In genomic region chr12:2374092-2374740, GRCh38 we compare ENCODE assay signal across 25 cellular contexts.
A peak's percentile ranks its signal among the peaks of the same experiment; 100 is the strongest.
DNase-seq lines count a peak whose midpoint lies in the region; ATAC-seq, FAIRE-seq and TF ChIP-seq lines count a peak whose summit lies in the region.
"Had no signal": no experiment of that assay in that cellular context is flagged by ENCODE, and none has a peak within 500 bp of the region (broad histone marks: within the 10 kb centered on the region; RNA-seq: fewer than 3 reads in every experiment).

No MANE protein-coding gene starts in this region.

- POLR2A ChIA-PET in IMR-90 (lab: Charles Lee; ENCODE audit: unreplicated experiment): no interaction called here
- POLR2A ChIA-PET in H1 (lab: Charles Lee; ENCODE audit: partially characterized antibody): no interaction called here
- POLR2A ChIA-PET in PC-9 (lab: Charles Lee; ENCODE audit: unreplicated experiment): no interaction called here

- TF ChIP-seq POLR2A in IMR-90 (IDR thresholded peaks at IDR 0.05; ENCODE audit: low read depth, low read length) (no peak), H1 (IDR thresholded peaks at IDR 0.05; ENCODE audit: control extremely low read depth in 1 of 2, low read depth in 2 of 2, low read length in 2 of 2) (no peak)

- dilution Hi-C loops in IMR-90 (cut with HindIII; ENCODE audit: low sequenced_read_pairs, unreplicated experiment): no loop called here

- H2AK5ac ChIP-seq in IMR-90 (ENCODE audit: low read depth, low read length) (no peak overlapping the region), H1 (ENCODE audit: low read depth, low read length) (no peak overlapping the region)

- H2BK5ac ChIP-seq in IMR-90 (ENCODE audit: low read depth, low read length, poor library complexity, severe bottlenecking) (no peak overlapping the region), H1 (ENCODE audit: low read depth, low read length) (no peak overlapping the region)

- no peak overlapping the region for H2BK120ac ChIP-seq in IMR-90 (ENCODE audit: low read depth, low read length)
- H2BK120ac ChIP-seq in H1 (replicated peaks; ENCODE audit: low read depth, low read length): no peak overlapping the region

- in situ Hi-C loops in IMR-90 (cut with MboI; ENCODE audit: low sequenced_read_pairs): no loop called here

- no peaks in the 10 kb centered on the region for H3F3A ChIP-seq in PC-9 (ENCODE audit: insufficient read depth, low read depth)

- H3K18ac ChIP-seq in IMR-90 (ENCODE audit: low read depth, low read length) (no peak overlapping the region), H1 (ENCODE audit: extremely low read depth, low read length) (no peak overlapping the region)

- H3K27me3 ChIP-seq in IMR-90 (ENCODE audit: control insufficient read depth, insufficient read depth, low read length) (no peaks in the 10 kb centered on the region), H1 (replicated peaks in 1 of 4; ENCODE audit: control insufficient read depth in 3 of 4, extremely low read depth in 1 of 4, insufficient read depth in 3 of 4, low read length in 3 of 4) (no peaks in the 10 kb centered on the region), rectal smooth muscle tissue (ENCODE audit: control insufficient read depth, insufficient read depth, low read length) (no peaks in the 10 kb centered on the region), PC-9 (ENCODE audit: insufficient read depth, low read depth) (peaks cover 85% of the 10 kb centered on the region)
- H3K27me3 ChIP-seq: adrenal gland, BLaER1 had no signal

- no peaks in the 10 kb centered on the region for H4K20me1 ChIP-seq in IMR-90 (ENCODE audit: insufficient read depth, low read length)
- H4K20me1 ChIP-seq in H1 (replicated peaks in 1 of 2; ENCODE audit: control insufficient read depth in 1 of 2, insufficient read depth in 2 of 2, low read length in 2 of 2): no peaks in the 10 kb centered on the region
- H4K20me1 ChIP-seq in PC-9 (ENCODE audit: insufficient read depth): no peaks in the 10 kb centered on the region
- H4K20me1 ChIP-seq: BLaER1 had no signal

- no peaks in the 10 kb centered on the region for H3K79me1 ChIP-seq in IMR-90 (ENCODE audit: low read depth in 1 of 2, low read length in 2 of 2)
- H3K79me1 ChIP-seq in H1 (ENCODE audit: low read depth, low read length): no peaks in the 10 kb centered on the region

- H3K4ac ChIP-seq in IMR-90 (ENCODE audit: low read depth, low read length) (no peak overlapping the region), H1 (replicated peaks; ENCODE audit: insufficient read length, low read depth, low read length) (no peak overlapping the region)

- H2BK15ac ChIP-seq in IMR-90 (ENCODE audit: low read depth, low read length) (no peak overlapping the region), H1 (ENCODE audit: low read length) (no peak overlapping the region)

- TF ChIP-seq CTCF in AG10803 (conservative IDR thresholded peaks at IDR 0.05; ENCODE audit: low read length) (no peak), IMR-90 (conservative IDR thresholded peaks at IDR 0.05; ENCODE audit: low read depth, low read length) (no peak), H1 (IDR thresholded peaks at IDR 0.05; ENCODE audit: control extremely low read depth in 1 of 3, insufficient read depth in 1 of 3, low read depth in 1 of 3, low read length in 3 of 3) (no peak), kidney (IDR thresholded peaks at IDR 0.05; ENCODE audit: borderline replicate concordance, extremely low read depth, insufficient read depth) (no peak), PC-9 (conservative IDR thresholded peaks at IDR 0.05) (no peak)

- H3K9me3 ChIP-seq in IMR-90 (ENCODE audit: control insufficient read depth, insufficient read depth, low read length) (no peaks in the 10 kb centered on the region), H1 (ENCODE audit: insufficient read depth in 2 of 2, low read depth in 1 of 2, low read length in 1 of 2) (no peaks in the 10 kb centered on the region), kidney (ENCODE audit: control insufficient read depth in 1 of 2, low read length in 2 of 2) (no peaks in the 10 kb centered on the region), PC-9 (ENCODE audit: insufficient read depth, low read depth) (no peaks in the 10 kb centered on the region)
- H3K9me3 ChIP-seq: adrenal gland, BLaER1, lower lobe of right lung had no signal

- no peaks in the 10 kb centered on the region for H3K9me2 ChIP-seq in PC-9 (ENCODE audit: insufficient read depth)

- H3K79me2 ChIP-seq in H1 (ENCODE audit: control insufficient read depth in 1 of 2, insufficient read depth in 2 of 2, low read length in 2 of 2) (no peaks in the 10 kb centered on the region), PC-9 (ENCODE audit: low read depth) (no peaks in the 10 kb centered on the region)

- no peak overlapping the region for H3K14ac ChIP-seq in IMR-90 (replicated peaks; ENCODE audit: low read depth, low read length)
- H3K14ac ChIP-seq in H1 (ENCODE audit: insufficient read length): no peak overlapping the region

- no peak overlapping the region for H3K56ac ChIP-seq in IMR-90 (ENCODE audit: extremely low read depth, insufficient read depth, low read length)
- H3K56ac ChIP-seq in H1 (replicated peaks; ENCODE audit: insufficient read length, low read depth, low read length): no peak overlapping the region

- peaks cover 3% of the 10 kb centered on the region for H3K4me1 ChIP-seq in IMR-90 (ENCODE audit: control insufficient read depth, insufficient read depth, low read length)
- peaks cover 4 to 10% (median 6%) of the 10 kb centered on the region in 4 experiments; a peak in 6 of 7 replicates for H3K4me1 ChIP-seq in H1 (replicated peaks in 1 of 4; ENCODE audit: control insufficient read depth in 3 of 4, insufficient read depth in 4 of 4, low read length in 3 of 4)
- H3K4me1 ChIP-seq in rectal smooth muscle tissue (ENCODE audit: control insufficient read depth, insufficient read depth, low read length): peaks cover 47% of the 10 kb centered on the region
- H3K4me1 ChIP-seq in kidney (ENCODE audit: control insufficient read depth in 1 of 2, insufficient read depth in 1 of 2, low read depth in 1 of 2, low read length in 2 of 2): peaks cover 0 to 2% of the 10 kb centered on the region in 2 donors
- no peaks in the 10 kb centered on the region for H3K4me1 ChIP-seq in PC-9 (replicated peaks; ENCODE audit: insufficient read depth)
- H3K4me1 ChIP-seq: adrenal gland, lower lobe of right lung had no signal

- H3K4me3 ChIP-seq in AG10803 (ENCODE audit: low read length): no peak overlapping the region
- no peak overlapping the region for H3K4me3 ChIP-seq in IMR-90 (ENCODE audit: insufficient read depth, low read depth, low read length)
- H3K4me3 ChIP-seq in H1 (ENCODE audit: extremely low read depth in 1 of 4, insufficient read depth in 2 of 4, low read depth in 3 of 4, low read length in 4 of 4): no peak overlapping the region
- no peak overlapping the region for H3K4me3 ChIP-seq in rectal smooth muscle tissue (ENCODE audit: low read length)
- H3K4me3 ChIP-seq in kidney (ENCODE audit: low read length in 2 of 2): no peak overlapping the region
- H3K4me3 ChIP-seq in PC-9: no peak overlapping the region
- H3K4me3 ChIP-seq: adrenal gland, BLaER1, lower lobe of right lung, SK-N-MC had no signal

- H3K9ac ChIP-seq in IMR-90 (ENCODE audit: low read depth, low read length) (no peak overlapping the region), H1 (replicated peaks in 1 of 4; ENCODE audit: extremely low read depth in 1 of 4, low read depth in 3 of 4, low read length in 3 of 4) (no peak overlapping the region), rectal smooth muscle tissue (ENCODE audit: low read length) (no peak overlapping the region), kidney (ENCODE audit: low read length in 2 of 2) (no peak overlapping the region)
- H3K9ac ChIP-seq: BLaER1 had no signal

- no peak for TF ChIP-seq EP300 in H1 (IDR thresholded peaks at IDR 0.05; ENCODE audit: borderline replicate concordance in 1 of 2, low read depth in 2 of 2, low read length in 2 of 2)

- H3K36me3 ChIP-seq in IMR-90 (ENCODE audit: control insufficient read depth, insufficient read depth, low read length): peaks cover 1% of the 10 kb centered on the region; the same call in 1 of the 2 replicates
- no peaks in the 10 kb centered on the region for H3K36me3 ChIP-seq in H1 (ENCODE audit: control insufficient read depth in 2 of 4, insufficient read depth in 4 of 4, low read length in 3 of 4)
- H3K36me3 ChIP-seq in rectal smooth muscle tissue (ENCODE audit: control insufficient read depth, insufficient read depth, low read length): no peaks in the 10 kb centered on the region
- H3K36me3 ChIP-seq in kidney (ENCODE audit: control insufficient read depth in 1 of 2, insufficient read depth in 2 of 2, low read length in 2 of 2): no peaks in the 10 kb centered on the region
- H3K36me3 ChIP-seq in PC-9 (ENCODE audit: low read depth): no peaks in the 10 kb centered on the region
- H3K36me3 ChIP-seq: adrenal gland, BLaER1, lower lobe of right lung had no signal

- CTCF ChIA-PET in IMR-90 (lab: Yijun Ruan, JAX): interaction anchor here (1.5 kb wide), 1 partner anchor 14 kb away, joined by 8 read pairs; no protein-coding TSS in a partner anchor
- CTCF ChIA-PET in H1 (lab: Charles Lee; ENCODE audit: partially characterized antibody): interaction anchor here (0.9 to 4.1 kb wide), 5 partner anchors 8 to 30 kb away, joined by 3 to 18 read pairs (median 3); no protein-coding TSS in a partner anchor
- CTCF ChIA-PET in PC-9 (lab: Charles Lee): no interaction called here

- H4K91ac ChIP-seq in IMR-90 (ENCODE audit: insufficient read depth, low read depth, low read length) (no peak overlapping the region), H1 (replicated peaks; ENCODE audit: insufficient read length, low read length) (no peak overlapping the region)

- H3K23me2 ChIP-seq in H1 (ENCODE audit: low read depth, low read length): no peaks in the 10 kb centered on the region

- H4K5ac ChIP-seq in IMR-90 (ENCODE audit: low read depth, low read length) (no peak overlapping the region), H1 (ENCODE audit: insufficient read length, low read depth, low read length) (no peak overlapping the region)

- H2AFZ ChIP-seq in IMR-90 (replicated peaks; ENCODE audit: low read length, poor library complexity) (no peak overlapping the region), H1 (ENCODE audit: low read length) (no peak overlapping the region), PC-9 (no peak overlapping the region)

- ATAC-seq in IMR-90 (ENCODE audit: low read depth): no peak; the same call in 1 of the 2 replicates
- ATAC-seq: lower lobe of right lung; stimulated activated naive CD8-positive, alpha-beta T cell treated with anti-CD3 and anti-CD28 coated beads, Interleukin-15, Interleukin-2, amounts not matched to agents 100 U/mL and 50 U/mL, for 24 hours had no signal

- H2BK12ac ChIP-seq in H1 (ENCODE audit: low read depth, low read length): no peak overlapping the region

- intact Hi-C loops in IMR-90 (cut with micrococcal nuclease): no loop called here
- intact Hi-C loops in kidney (cut with DNase I): no loop called here
- intact Hi-C loops in PC-9 (cut with micrococcal nuclease; ENCODE audit: unreplicated experiment): no loop called here

- BruUV-seq in IMR-90 (replicated peaks; lab: Mats Ljungman, UMichigan) (no TSS peak), PC-9 (replicated peaks; lab: Mats Ljungman, UMichigan) (no TSS peak)

- H2AK9ac ChIP-seq in IMR-90 (replicated peaks; ENCODE audit: low read depth, low read length, poor library complexity): no peak overlapping the region

- H4K8ac ChIP-seq in IMR-90 (ENCODE audit: low read depth in 2 of 2, low read length in 2 of 2) (no peak overlapping the region), H1 (ENCODE audit: extremely low read depth, insufficient read depth, low read length) (0 out of 2 replicates have a peak overlapping the region, but pooled peaks have one; percentile 26)

- H3K4me2 ChIP-seq in IMR-90 (ENCODE audit: low read depth, low read length) (no peak overlapping the region), H1 (ENCODE audit: insufficient read depth in 1 of 2, low read depth in 2 of 2, low read length in 2 of 2) (no peak overlapping the region), PC-9 (no peak overlapping the region)
- H3K4me2 ChIP-seq: BLaER1 had no signal

- TF ChIP-seq RAD21 in IMR-90 (IDR thresholded peaks at IDR 0.05; ENCODE audit: low read length) (no peak), H1 (IDR thresholded peaks at IDR 0.05 in 1 of 2, conservative IDR thresholded peaks at IDR 0.05 in 1 of 2; ENCODE audit: low read depth in 2 of 2, low read length in 2 of 2) (no peak)

- H3K27ac ChIP-seq in IMR-90 (ENCODE audit: insufficient read depth, low read length) (no peak overlapping the region), H1 (ENCODE audit: low read depth, low read length) (no peak overlapping the region), rectal smooth muscle tissue (ENCODE audit: low read depth, low read length) (peak overlapping the region; percentile 11), kidney (ENCODE audit: low read depth in 2 of 2, low read length in 2 of 2) (no peak overlapping the region), PC-9 (no peak overlapping the region)
- H3K27ac ChIP-seq: adrenal gland, BLaER1, epithelial cell of prostate, lower lobe of right lung, SK-N-MC had no signal

- H2BK20ac ChIP-seq in IMR-90 (ENCODE audit: low read depth, low read length) (no peak overlapping the region), H1 (ENCODE audit: low read length) (no peak overlapping the region)

- FAIRE-seq in H1 (lab: Jason Lieb, UNC) (no peak), kidney (lab: Jason Lieb, UNC) (no peak)
- FAIRE-seq: keratinocyte had no signal

- no CpG with 5 or more reads among the region's 7 CpGs for WGBS in IMR-90 (ENCODE audit: extremely low coverage in 2 of 2, insufficient read length in 1 of 2), 2 experiments
- 89% methylated on average over 7 of the region's 7 CpGs; no CpG with 5 or more reads in 1 of the 2 experiments for WGBS in H1 (ENCODE audit: extremely low coverage in 1 of 2, insufficient coverage in 1 of 2, insufficient read length in 1 of 2, insufficient replicate concordance in 2 of 2, low coverage in 1 of 2, low lambda C conversion rate in 2 of 2, missing lambda C conversion rate in 1 of 2), 2 experiments

- peaks cover 2% of the 10 kb centered on the region; the same call in 1 of the 2 replicates for H3K9me1 ChIP-seq in IMR-90 (ENCODE audit: insufficient read depth, low read length)

- H3K23ac ChIP-seq in IMR-90 (ENCODE audit: low read depth, low read length) (0 out of 2 replicates have a peak overlapping the region, but pooled peaks have one; percentile 16), H1 (ENCODE audit: insufficient read length) (no peak overlapping the region)

- DNase-seq in AG10803 (ENCODE audit: low read depth) (peak; percentile 74), IMR-90 (peak; percentile 10), H1 (ENCODE audit: low read depth in 1 of 2, low spot score in 2 of 2) (no peak), pons (ENCODE audit: low spot score) (no peak), kidney (no peak), PC-9 (no peak)
- no peak for DNase-seq in stimulated activated CD4-positive, alpha-beta T cell treated with anti-CD3 and anti-CD28 coated beads, Interleukin-12 subunit alpha, Interleukin-12 subunit beta, amount 100 ng/mL, for 4 hours
- DNase-seq: activated CD4-positive, alpha-beta T cell treated with anti-CD3 and anti-CD28 coated beads for 4 hours; activated naive CD4-positive, alpha-beta T cell; activated T-cell treated with anti-CD3 and anti-CD28 coated beads, Interleukin-2, amount 50 U/mL, for 1 hour; adrenal gland; effector CD4-positive, alpha-beta T cell; GDM1; glutamatergic neuron; KBM-7; lower lobe of right lung; NCI-H1417 treated with DMSO at 0.1 percent for 48 hours; NCI-H2081 treated with DMSO at 0.1 percent for 48 hours; NCI-H82; stimulated activated naive CD8-positive, alpha-beta T cell treated with anti-CD3 and anti-CD28 coated beads, Interleukin-15, Interleukin-2, amounts not matched to agents 100 U/mL and 50 U/mL, for 24 hours had no signal

Comparison
In these comparisons a context has a peak if more than half of its experiments do, and no peak if none do; other contexts are left out.
1. DNase-seq: peak in AG10803 (single experiment) and IMR-90 (single experiment); none in H1 (0 of 2), pons (single experiment), stimulated activated CD4-positive, alpha-beta T cell treated with anti-CD3 and anti-CD28 coated beads, Interleukin-12 subunit alpha, Interleukin-12 subunit beta, amount 100 ng/mL, for 4 hours (single experiment), kidney (single experiment) and PC-9 (0 of 2).